ENCODE assay signal across 1 cellular context in the genomic region with DNA sequence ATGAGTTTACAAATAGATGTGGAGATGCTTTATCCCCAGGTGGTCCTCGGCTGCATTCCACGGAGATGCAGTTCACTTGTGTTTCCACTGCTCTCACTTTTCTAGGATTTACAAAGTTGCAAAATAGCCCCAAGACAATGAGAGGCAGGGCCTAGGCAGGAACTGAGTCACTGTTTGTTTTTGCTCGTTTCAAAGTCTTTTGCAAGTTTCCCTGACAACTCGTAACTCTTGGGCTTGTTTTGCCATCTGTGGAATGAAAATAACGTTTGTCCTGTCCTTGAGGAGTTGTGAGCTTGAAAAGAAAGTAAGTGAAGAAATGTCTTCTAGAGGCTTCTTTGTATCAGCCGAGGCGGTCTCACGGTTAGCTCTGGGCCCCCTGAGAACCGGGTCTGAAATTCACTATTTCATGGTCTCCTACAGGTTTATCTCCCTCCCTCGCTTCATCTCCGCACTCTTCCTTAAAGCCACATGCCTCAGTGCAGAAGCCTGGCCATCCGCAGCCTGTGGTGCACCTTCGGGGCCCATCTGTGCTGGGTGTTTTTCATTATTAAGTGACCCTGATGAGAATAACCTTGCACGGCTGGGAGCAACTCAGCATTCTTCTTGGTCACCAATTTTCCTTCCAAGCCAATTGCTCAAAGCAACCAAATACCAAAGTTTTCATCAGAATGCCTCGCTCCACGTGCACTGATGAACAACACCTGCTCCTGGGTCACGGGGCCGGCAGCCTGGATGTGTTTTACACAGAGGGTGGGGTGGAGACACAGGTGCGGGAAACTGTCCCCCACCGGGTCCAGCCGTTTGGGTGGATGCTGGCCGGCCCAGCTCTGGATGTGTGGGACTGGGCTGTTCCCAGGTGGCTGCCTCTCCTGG.
TF ChIP-seq lines count a peak whose summit lies in the region.

No MANE protein-coding gene starts in this region.

TF ChIP-seq in IMR-90, 13 proteins besides CTCF, POLR2A, EP300 and RAD21:
- peak; percentile 17; the same call in 1 of the 2 replicates for TF ChIP-seq NFE2L2 (IDR thresholded peaks at IDR 0.05; ENCODE audit: low read depth, low read length)
- TF ChIP-seq RCOR1 (IDR thresholded peaks at IDR 0.05; ENCODE audit: insufficient replicate concordance, low read length), result peak; percentile 26
- TF ChIP-seq MAFK (IDR thresholded peaks at IDR 0.05; ENCODE audit: low read depth, low read length), result peak; percentile 19; the same call in 1 of the 2 replicates
- TF ChIP-seq BHLHE40 (IDR thresholded peaks at IDR 0.05; ENCODE audit: low read depth, low read length), result 0 out of 2 replicates have a peak, but pooled peaks have one; percentile 11
- TF ChIP-seq CEBPB (IDR thresholded peaks at IDR 0.05; ENCODE audit: low read depth, low read length), result peak; percentile 95
- TF ChIP-seq FOS (IDR thresholded peaks at IDR 0.05; ENCODE audit: low read depth, low read length), result peak; percentile 82
